Comparison of ENCODE assay signal across 17 cellular contexts in the genomic region with DNA sequence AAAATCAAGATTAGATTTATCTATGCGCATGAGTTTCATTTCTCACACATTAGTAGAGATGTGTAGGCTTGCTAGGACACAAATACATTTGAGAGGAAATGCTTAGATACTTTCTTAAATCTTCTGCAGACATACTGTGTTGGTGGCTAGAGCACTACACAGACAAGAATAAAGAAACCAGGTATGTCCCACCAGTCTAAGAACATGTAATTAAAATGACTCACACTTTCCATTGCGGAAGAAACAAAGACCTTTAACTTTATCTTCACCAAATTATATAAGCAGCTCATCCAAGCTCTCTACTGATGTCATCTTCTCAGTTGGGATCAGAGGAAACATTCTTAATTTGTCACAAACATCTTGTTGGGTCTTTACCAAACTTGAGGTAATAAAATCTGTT. TPM values are rescaled to one million over a fixed set of nuclear protein-coding genes. Genes with fewer than 3 reads are reported as not detected.
DNase-seq lines count a peak whose midpoint lies in the region; ATAC-seq and TF ChIP-seq lines count a peak whose summit lies in the region.
"Had no signal": no experiment of that assay in that cellular context is flagged by ENCODE, and none has a peak within 500 bp of the region (broad histone marks: within the 10 kb centered on the region; RNA-seq: fewer than 3 reads in every experiment).

No MANE protein-coding gene starts in this region.

- H3K27ac ChIP-seq in adrenal gland: no peak overlapping the region
- H3K27ac ChIP-seq: KMS-11 had no signal

- no peak overlapping the region for H3K4me3 ChIP-seq in adrenal gland

- H3K27me3 Mint-ChIP-seq in T-helper 17 cell (no peaks in the 10 kb centered on the region), brain (no peaks in the 10 kb centered on the region)
- H3K27me3 Mint-ChIP-seq in stimulated activated naive CD8-positive, alpha-beta T cell treated with anti-CD3 and anti-CD28 coated beads, Interleukin-15, amount 100 ng/mL, for 72 hours: no peaks in the 10 kb centered on the region

- peaks cover 0 to 3% of the 10 kb centered on the region in 2 donors for H3K4me1 ChIP-seq in adrenal gland (replicated peaks in 1 of 2)

- TF ChIP-seq CTCF in brain (conservative IDR thresholded peaks at IDR 0.05) (no peak), adrenal gland (IDR thresholded peaks at IDR 0.05) (no peak)

- peak in 1 of 2 donors; percentile 47 for ATAC-seq in activated naive CD4-positive, alpha-beta T cell treated with anti-CD3 and anti-CD28 coated beads, Interleukin-2, amount 50 U/mL, for 72 hours
- no peak for ATAC-seq in T-helper 17 cell
- ATAC-seq in stimulated activated naive CD8-positive, alpha-beta T cell treated with anti-CD3 and anti-CD28 coated beads, Interleukin-15, amount 100 ng/mL, for 72 hours: no peak

- intact Hi-C loops in adrenal gland (cut with DNase I): no loop called here

- no peak for TF ChIP-seq POLR2A in adrenal gland (IDR thresholded peaks at IDR 0.05)

- peaks cover 8 to 12% of the 10 kb centered on the region in 2 donors for H3K36me3 Mint-ChIP-seq in activated naive CD4-positive, alpha-beta T cell treated with anti-CD3 and anti-CD28 coated beads, Interleukin-2, amount 50 U/mL, for 72 hours
- H3K36me3 Mint-ChIP-seq in T-helper 17 cell (ENCODE audit: low read depth): no peaks in the 10 kb centered on the region
- H3K36me3 Mint-ChIP-seq in brain: peaks cover 63% of the 10 kb centered on the region

- H3K4me3 Mint-ChIP-seq in T-helper 17 cell: no peak overlapping the region
- H3K4me3 Mint-ChIP-seq in brain: no peak overlapping the region
- no peak overlapping the region for H3K4me3 Mint-ChIP-seq in stimulated activated naive CD8-positive, alpha-beta T cell treated with anti-CD3 and anti-CD28 coated beads, Interleukin-15, amount 100 ng/mL, for 72 hours

- WGBS in adrenal gland, 4 donors: 79 to 85% (median 80%) methylated on average over 2 of the region's 2 CpGs

- H3K27ac Mint-ChIP-seq in activated naive CD4-positive, alpha-beta T cell treated with anti-CD3 and anti-CD28 coated beads, Interleukin-2, amount 50 U/mL, for 72 hours: peak overlapping the region; percentile 74 to 82
- H3K27ac Mint-ChIP-seq in T-helper 17 cell (peak overlapping the region; percentile 74), brain (peak overlapping the region in 4 of 5 experiments; percentile 17 to 85 (median 72))
- H3K27ac Mint-ChIP-seq in stimulated activated naive CD8-positive, alpha-beta T cell treated with anti-CD3 and anti-CD28 coated beads, Interleukin-15, amount 100 ng/mL, for 72 hours: peak overlapping the region; percentile 7 to 77

- H3K4me1 Mint-ChIP-seq in T-helper 17 cell (peaks cover 4% of the 10 kb centered on the region), brain (peaks cover 31% of the 10 kb centered on the region)
- H3K4me1 Mint-ChIP-seq in stimulated activated naive CD8-positive, alpha-beta T cell treated with anti-CD3 and anti-CD28 coated beads, Interleukin-15, amount 100 ng/mL, for 72 hours: peaks cover 27% of the 10 kb centered on the region

- H3K9me3 Mint-ChIP-seq in activated naive CD4-positive, alpha-beta T cell treated with anti-CD3 and anti-CD28 coated beads, Interleukin-2, amount 50 U/mL, for 72 hours: no peaks in the 10 kb centered on the region
- no peaks in the 10 kb centered on the region for H3K9me3 Mint-ChIP-seq in brain
- H3K9me3 Mint-ChIP-seq in stimulated activated naive CD8-positive, alpha-beta T cell treated with anti-CD3 and anti-CD28 coated beads, Interleukin-15, amount 100 ng/mL, for 72 hours: no peaks in the 10 kb centered on the region

- H3K9me3 ChIP-seq in T-helper 17 cell (ENCODE audit: control insufficient read depth, low read length, poor library complexity, severe bottlenecking) (no peaks in the 10 kb centered on the region), adrenal gland (replicated peaks in 1 of 3) (no peaks in the 10 kb centered on the region)

- H3K36me3 ChIP-seq in adrenal gland (replicated peaks in 1 of 2): peaks cover 0 to 53% of the 10 kb centered on the region in 2 donors

- no peaks in the 10 kb centered on the region for H3K27me3 ChIP-seq in adrenal gland

- no peak for DNase-seq in activated naive CD4-positive, alpha-beta T cell treated with anti-CD3 and anti-CD28 coated beads, Interleukin-2, amount 50 U/mL, for 72 hours (ENCODE audit: low spot score in 2 of 2)
- no peak for DNase-seq in activated naive CD4-positive, alpha-beta T cell (lab: John Stamatoyannopoulos, UW)
- DNase-seq in T-helper 17 cell: no peak
- no peak for DNase-seq in stimulated activated naive CD8-positive, alpha-beta T cell treated with anti-CD3 and anti-CD28 coated beads, Interleukin-15, amount 100 ng/mL, for 72 hours
- no peak for DNase-seq in adrenal gland
- no peak for DNase-seq in SIG-M5 treated with dmso at 0.1 percent for 504 hours (lab: John Stamatoyannopoulos, UW; ENCODE audit: unreplicated experiment)
- DNase-seq in COLO668 (lab: John Stamatoyannopoulos, UW; ENCODE audit: unreplicated experiment): no peak
- DNase-seq: H7, MM.1S, NCI-H1930, NCI-H2171 treated with DMSO at 0.1 percent for 48 hours, NCI-H774, SHP77 had no signal

RNA-seq across cellular contexts. Expression of a gene that starts 12.5 kb away (rescaled TPM):
- 10 to 100 TPM; 56.0 to 82.3 TPM for total RNA-seq in activated naive CD4-positive, alpha-beta T cell treated with anti-CD3 and anti-CD28 coated beads, Interleukin-2, amount 50 U/mL, for 72 hours
- total RNA-seq in T-helper 17 cell (10 to 100 TPM; 76.5 to 79.5 TPM), adrenal gland (100 to 1,000 TPM in 7 of 8 donors, 10 to 100 TPM in 1; 98.2 to 197 (median 167) TPM)
- polyA plus RNA-seq in brain (ENCODE audit: insufficient read depth, low read depth, low replicate concordance) (294 TPM), adrenal gland (100 to 1,000 TPM in 2 of 3 donors, 10 to 100 TPM in 1; 93.9 to 200 (median 123) TPM)

RNA-seq across cellular contexts. Expression of a gene that starts 22.7 kb away (rescaled TPM):
- total RNA-seq in activated naive CD4-positive, alpha-beta T cell treated with anti-CD3 and anti-CD28 coated beads, Interleukin-2, amount 50 U/mL, for 72 hours: 1 to 10 TPM; 2.8 to 6.0 TPM
- total RNA-seq in T-helper 17 cell: 1 to 10 TPM; 5.3 to 7.5 TPM
- 14.4 TPM for polyA plus RNA-seq in brain (ENCODE audit: insufficient read depth, low read depth, low replicate concordance)
- total RNA-seq in adrenal gland: 10 to 100 TPM in 3 of 8 donors, 1 to 10 TPM in 5; 6.2 to 11.3 (median 9.5) TPM
- 10 to 100 TPM in 1 of 3 donors, 1 to 10 TPM in 2; 2.8 to 13.4 (median 4.8) TPM for polyA plus RNA-seq in adrenal gland

RNA-seq across cellular contexts. Expression of a gene that starts 42.8 kb away (rescaled TPM):
- total RNA-seq in activated naive CD4-positive, alpha-beta T cell treated with anti-CD3 and anti-CD28 coated beads, Interleukin-2, amount 50 U/mL, for 72 hours: under 1 TPM; 0.10 to 0.18 TPM
- total RNA-seq in T-helper 17 cell: under 1 TPM in 1 of 2 donors, not detected in 1; 0.16 TPM
- polyA plus RNA-seq in brain (ENCODE audit: insufficient read depth, low read depth, low replicate concordance): 0.49 TPM
- total RNA-seq in adrenal gland: under 1 TPM in 6 of 8 donors, not detected in 2; 0.07 to 0.68 (median 0.29) TPM
- polyA plus RNA-seq in adrenal gland: under 1 TPM in 2 of 3 donors, not detected in 1; 0.32 to 0.61 TPM
- polyA plus RNA-seq: AG04450, BJ had no signal

RNA-seq across cellular contexts. Expression of a gene that starts 44.4 kb away (rescaled TPM):
- 10 to 100 TPM; 39.0 to 44.8 TPM for total RNA-seq in activated naive CD4-positive, alpha-beta T cell treated with anti-CD3 and anti-CD28 coated beads, Interleukin-2, amount 50 U/mL, for 72 hours
- total RNA-seq in T-helper 17 cell: 10 to 100 TPM; 57.9 to 64.1 TPM
- polyA plus RNA-seq in brain (ENCODE audit: insufficient read depth, low read depth, low replicate concordance): 59.0 TPM
- total RNA-seq in adrenal gland: 100 to 1,000 TPM in 1 of 8 donors, 10 to 100 TPM in 7; 36.7 to 191 (median 52.2) TPM
- polyA plus RNA-seq in adrenal gland: 10 to 100 TPM; 18.0 to 48.0 (median 19.0) TPM
